In genomic region chr15:40421246-40422157, GRCh38 we compare ENCODE assay signal across 7 cellular contexts. TPM values are rescaled to one million over a fixed set of nuclear protein-coding genes. Genes with fewer than 3 reads are reported as not detected.
DNase-seq lines count a peak whose midpoint lies in the region; ATAC-seq, FAIRE-seq and TF ChIP-seq lines count a peak whose summit lies in the region.

No MANE protein-coding gene starts in this region.

- H3K4me3 ChIP-seq in OCI-LY1 (ENCODE audit: low read depth, low read length, poor library complexity, severe bottlenecking) = no peak overlapping the region
- H3K4me3 ChIP-seq in esophagus squamous epithelium = peak overlapping the region in 1 of 4 donors; percentile 37

- H3K27ac ChIP-seq in OCI-LY1 (ENCODE audit: low read depth, low read length, poor library complexity, severe bottlenecking) (no peak overlapping the region), esophagus squamous epithelium (no peak overlapping the region)

- no peak overlapping the region for H3K27ac Mint-ChIP-seq in nephron

- H3K4me1 ChIP-seq in OCI-LY1 (ENCODE audit: insufficient read depth, low read length, severe bottlenecking) (no peaks in the 10 kb centered on the region), esophagus squamous epithelium (peaks cover 11 to 24% (median 18%) of the 10 kb centered on the region in 3 donors)

- no peaks in the 10 kb centered on the region for H3K27me3 ChIP-seq in OCI-LY1 (ENCODE audit: insufficient read depth, low read length)
- H3K27me3 ChIP-seq in esophagus squamous epithelium = no peaks in the 10 kb centered on the region

- peaks cover 19% of the 10 kb centered on the region for H3K4me1 Mint-ChIP-seq in nephron

- DNase-seq in GM12892 (ENCODE audit: insufficient read length) = peak; percentile 95
- DNase-seq in activated T-cell treated with anti-CD3 and anti-CD28 coated beads for 4 hours = peak; percentile 80
- DNase-seq in esophagus squamous epithelium (lab: John Stamatoyannopoulos, UW) = no peak
- DNase-seq in stimulated activated naive CD4-positive, alpha-beta T cell (lab: John Stamatoyannopoulos, UW) = peak; percentile 55 to 82 (median 71)

- H3F3A ChIP-seq in OCI-LY1 (ENCODE audit: insufficient read depth, low read length) = no peaks in the 10 kb centered on the region

- H3K9me3 ChIP-seq in OCI-LY1 (ENCODE audit: low read length) = no peaks in the 10 kb centered on the region
- no peaks in the 10 kb centered on the region for H3K9me3 ChIP-seq in esophagus squamous epithelium

- H3K9me3 Mint-ChIP-seq in nephron = no peaks in the 10 kb centered on the region

- H3K36me3 ChIP-seq in OCI-LY1 (ENCODE audit: insufficient read depth, low read length) (peaks cover 13% of the 10 kb centered on the region), esophagus squamous epithelium (peaks cover 0 to 30% (median 0%) of the 10 kb centered on the region in 3 donors)

- ATAC-seq in HG03135 (IDR thresholded peaks at IDR 0.05; ENCODE audit: unreplicated experiment) = peak; percentile 70

- no peak overlapping the region for H2AFZ ChIP-seq in OCI-LY1 (ENCODE audit: low read length)

- H3K36me3 Mint-ChIP-seq in nephron (ENCODE audit: low read depth) = peaks cover 8% of the 10 kb centered on the region

- no peaks in the 10 kb centered on the region for H3K9me2 ChIP-seq in OCI-LY1 (ENCODE audit: low read depth, low read length)

- H3K9ac ChIP-seq in OCI-LY1 (ENCODE audit: low read length) = no peak overlapping the region

- H3K79me2 ChIP-seq in OCI-LY1 (ENCODE audit: insufficient read depth, low read length) = no peaks in the 10 kb centered on the region

- peak; percentile 74 for FAIRE-seq in GM12892 (lab: Jason Lieb, UNC)

- peaks cover 11% of the 10 kb centered on the region for H3K27me3 Mint-ChIP-seq in nephron (ENCODE audit: low read depth)

- TF ChIP-seq POLR2A in GM12892 (IDR thresholded peaks at IDR 0.05; ENCODE audit: low read depth, low read length) (0 out of 2 replicates have a peak, but pooled peaks have one; percentile 47), esophagus squamous epithelium (IDR thresholded peaks at IDR 0.05) (no peak)

- TF ChIP-seq CTCF in OCI-LY1 (IDR thresholded peaks at IDR 0.05; ENCODE audit: low read length) (peak; percentile 83), esophagus squamous epithelium (IDR thresholded peaks at IDR 0.05) (peak; percentile 68 to 98 (median 92)), nephron (IDR thresholded peaks at IDR 0.05; ENCODE audit: unreplicated experiment in 3 of 3) (peak; percentile 81 to 85 (median 84))

- no peaks in the 10 kb centered on the region for H4K20me1 ChIP-seq in OCI-LY1 (ENCODE audit: insufficient read depth, low read length)

- no peak overlapping the region for H3K4me2 ChIP-seq in OCI-LY1 (ENCODE audit: low read length)

- 13 to 24% methylated on average over 10 to 14 of the region's 31 CpGs for WGBS in esophagus squamous epithelium, 2 donors

- no peak overlapping the region for H3K4me3 Mint-ChIP-seq in nephron

- intact Hi-C loops in esophagus squamous epithelium (cut with DNase I) = loop anchor here (5.0 kb wide), 1 partner anchor 139 kb away; the partner anchor contains the start of gene ANKRD63

RNA-seq across cellular contexts. Expression of gene IVD, which starts 15.9 kb away (rescaled TPM):
- polyA plus RNA-seq in GM12892 (2012; ENCODE audit: missing spikeins) = 29.4 TPM
- total RNA-seq in esophagus squamous epithelium = 10 to 100 TPM; 10.7 to 42.2 (median 15.4) TPM

RNA-seq across cellular contexts. Expression of gene BAHD1, which starts 19.3 kb away (rescaled TPM):
- 11.7 TPM for polyA plus RNA-seq in GM12892 (2012; ENCODE audit: missing spikeins)
- total RNA-seq in esophagus squamous epithelium = 10 to 100 TPM in 2 of 4 donors, 1 to 10 TPM in 2; 6.0 to 13.1 (median 9.8) TPM

RNA-seq across cellular contexts. Expression of gene KNSTRN, which starts 39.0 kb away (rescaled TPM):
- polyA plus RNA-seq in GM12892 (2012; ENCODE audit: missing spikeins) = 21.7 TPM
- total RNA-seq in esophagus squamous epithelium = 10 to 100 TPM; 11.3 to 22.0 (median 17.3) TPM

RNA-seq across cellular contexts. Expression of gene CHST14, which starts 49.3 kb away (rescaled TPM):
- 6.0 TPM for polyA plus RNA-seq in GM12892 (2012; ENCODE audit: missing spikeins)
- total RNA-seq in esophagus squamous epithelium = 1 to 10 TPM; 2.9 to 7.4 (median 5.2) TPM
